Comparison of ENCODE assay signal across 8 cellular contexts in the genomic region with DNA sequence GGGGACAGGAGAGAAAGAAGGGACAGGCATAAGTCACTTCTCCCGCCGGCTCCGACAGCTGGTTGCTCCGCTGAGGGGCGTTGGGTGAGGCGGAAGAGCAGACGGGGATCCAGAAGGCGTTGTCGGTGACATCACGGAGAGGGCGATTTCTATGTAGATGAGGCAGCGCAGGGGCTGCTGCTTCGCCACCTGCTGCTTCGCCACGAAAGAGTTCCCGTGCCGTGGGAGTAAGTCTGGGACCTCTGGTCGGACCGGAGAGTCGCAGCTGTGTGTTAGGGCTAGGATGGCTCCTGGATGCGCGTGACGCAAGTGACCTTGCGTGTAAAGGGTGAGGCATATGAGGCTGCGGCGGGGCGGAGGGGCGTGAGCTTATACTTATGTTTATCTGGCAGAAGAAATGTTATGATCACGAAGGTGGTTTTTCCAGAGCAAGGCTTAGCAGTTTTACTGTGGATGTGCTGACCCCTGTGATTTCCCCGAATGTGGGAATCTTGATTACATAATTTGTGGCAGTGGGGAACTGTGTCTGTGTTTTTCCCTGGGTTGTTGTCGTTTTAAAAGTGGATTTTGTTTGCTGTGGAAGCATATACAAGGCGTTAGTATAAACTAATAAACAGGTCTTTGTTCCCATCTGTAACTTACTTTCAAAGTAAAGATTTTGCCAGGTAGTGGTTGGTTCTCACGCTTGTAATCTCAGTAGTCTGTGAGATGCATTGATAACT. TPM values are rescaled to one million over a fixed set of nuclear protein-coding genes. Genes with fewer than 3 reads are reported as not detected.
DNase-seq lines count a peak whose midpoint lies in the region; ATAC-seq and TF ChIP-seq lines count a peak whose summit lies in the region.
"Not testable (repeated sequence)": the region's sequence is repeated elsewhere in the genome, so short reads cannot be mapped to it uniquely, and the experiment has no call there.

No MANE protein-coding gene starts in this region.

- not testable (repeated sequence) for TF ChIP-seq CTCF in AG04450 (IDR thresholded peaks at IDR 0.05; ENCODE audit: low read depth, low read length); colonic mucosa (IDR thresholded peaks at IDR 0.05)

- POLR2A ChIA-PET in AG04450 (lab: Yijun Ruan, JAX), result not testable (repeated sequence)

- H3K36me3 ChIP-seq in colonic mucosa, result not testable (repeated sequence)

- not testable (repeated sequence) for H3K9me3 ChIP-seq in AG04450 (ENCODE audit: control insufficient read depth, insufficient read depth, low read length); colonic mucosa

- peak; percentile 88 for ATAC-seq in GM19023 (IDR thresholded peaks at IDR 0.05; ENCODE audit: unreplicated experiment)
- peak; percentile 56 for ATAC-seq in HG03097 (IDR thresholded peaks at IDR 0.05; ENCODE audit: low FRiP score, unreplicated experiment)

- intact Hi-C loops in colonic mucosa (cut with DNase I), result not testable (repeated sequence)

- CTCF ChIA-PET in AG04450 (lab: Charles Lee), result not testable (repeated sequence)

- H3K9ac ChIP-seq in colonic mucosa (ENCODE audit: low read depth in 2 of 2, low read length in 2 of 2), result peak overlapping the region; percentile 5 to 35

- peak; percentile 27 for DNase-seq in AG04450 (ENCODE audit: low read depth, low spot score)
- peak; percentile 47 to 52 for DNase-seq in NCI-H524 (lab: John Stamatoyannopoulos, UW)
- peak; percentile 70 to 76 for DNase-seq in activated CD4-positive, alpha-beta T cell treated with anti-CD3 and anti-CD28 coated beads, Interleukin-2, amount 50 U/mL, for 24 hours (ENCODE audit: low read depth in 1 of 2, low spot score in 1 of 2)
- DNase-seq in colonic mucosa, result peak; percentile 84
- peak; percentile 76 for DNase-seq in left kidney (ENCODE audit: low read depth, low spot score)
- peak; percentile 64 to 73 (median 70) for DNase-seq in stimulated activated CD4-positive, alpha-beta T cell treated with anti-CD3 and anti-CD28 coated beads, Interleukin-12 subunit alpha, Interleukin-12 subunit beta, amount 100 ng/mL, for 48 hours (ENCODE audit: low read depth in 2 of 3, low spot score in 1 of 3)

- H3K4me3 ChIP-seq in AG04450 (ENCODE audit: low read depth, low read length) (peak overlapping the region; percentile 53), colonic mucosa (peak overlapping the region; percentile 33)

- H3K27me3 ChIP-seq in AG04450 (ENCODE audit: control insufficient read depth, insufficient read depth, low read length); colonic mucosa: not testable (repeated sequence)

- not testable (repeated sequence) for H3K4me1 ChIP-seq in colonic mucosa

- H3K27ac ChIP-seq in AG04450 (ENCODE audit: low read depth, low read length) (peak overlapping the region; percentile 31), colonic mucosa (peak overlapping the region; percentile 39)

RNA-seq across cellular contexts. Expression of a gene that starts 52.8 kb away (rescaled TPM):
- 0.43 TPM in 1 of 2 replicates, not detected in the other for polyA plus RNA-seq in AG04450 (2011; rRNA removed)
- not detected in 2 replicates for polyA minus RNA-seq in AG04450 (2011; rRNA and poly(A)+ RNA removed)
- total RNA-seq in colonic mucosa, result not detected

Comparison
In these comparisons a context has a peak if more than half of its experiments do, and no peak if none do; other contexts are left out.
1. Peak in every context shown above with its lines: DNase-seq, ATAC-seq, H3K4me3 ChIP-seq and H3K27ac ChIP-seq.
2. DNase-seq: peak in every context shown above with its lines; median percentile 84 in colonic mucosa; 76 in left kidney; 73 in activated CD4-positive, alpha-beta T cell treated with anti-CD3 and anti-CD28 coated beads, Interleukin-2, amount 50 U/mL, for 24 hours; 70 in stimulated activated CD4-positive, alpha-beta T cell treated with anti-CD3 and anti-CD28 coated beads, Interleukin-12 subunit alpha, Interleukin-12 subunit beta, amount 100 ng/mL, for 48 hours; 50 in NCI-H524; 27 in AG04450.